ENCODE assay signal across 8 cellular contexts in genomic region chr13:29901714-29902631, GRCh38. TPM values are rescaled to one million over a fixed set of nuclear protein-coding genes. Genes with fewer than 3 reads are reported as not detected.
DNase-seq lines count a peak whose midpoint lies in the region; ATAC-seq, FAIRE-seq and TF ChIP-seq lines count a peak whose summit lies in the region.

No MANE protein-coding gene starts in this region.

- H3K9me3 Mint-ChIP-seq in activated T-helper 1 cell treated with anti-CD3 and anti-CD28 coated beads, Interleukin-12 subunit alpha, Interleukin-12 subunit beta, Interleukin-2, Interleukin-4 antibody, amounts not matched to agents 30 ng/mL and 10 ng/mL and 1 ng/mL, durations not matched to agents 14 hours and 24 hours and 36 hours, result no peaks in the 10 kb centered on the region
- no peaks in the 10 kb centered on the region for H3K9me3 Mint-ChIP-seq in immature natural killer cell

- FAIRE-seq in GM19239 (lab: Jason Lieb, UNC), result no peak

- H3K27me3 ChIP-seq in esophagus muscularis mucosa, result no peaks in the 10 kb centered on the region

- no peaks in the 10 kb centered on the region for H3K36me3 Mint-ChIP-seq in activated T-helper 1 cell treated with anti-CD3 and anti-CD28 coated beads, Interleukin-12 subunit alpha, Interleukin-12 subunit beta, Interleukin-2, Interleukin-4 antibody, amounts not matched to agents 30 ng/mL and 10 ng/mL and 1 ng/mL, durations not matched to agents 14 hours and 24 hours and 36 hours (ENCODE audit: low read depth)
- H3K36me3 Mint-ChIP-seq in immature natural killer cell, result no peaks in the 10 kb centered on the region

- H3K4me3 ChIP-seq in NB4 (ENCODE audit: low read depth, low read length), result no peak overlapping the region
- no peak overlapping the region for H3K4me3 ChIP-seq in esophagus muscularis mucosa

- H3K4me1 Mint-ChIP-seq in activated T-helper 1 cell treated with anti-CD3 and anti-CD28 coated beads, Interleukin-12 subunit alpha, Interleukin-12 subunit beta, Interleukin-2, Interleukin-4 antibody, amounts not matched to agents 30 ng/mL and 10 ng/mL and 1 ng/mL, durations not matched to agents 14 hours and 24 hours and 36 hours (ENCODE audit: low read depth), result peaks cover 27% of the 10 kb centered on the region
- peaks cover 38% of the 10 kb centered on the region in 2 donors for H3K4me1 Mint-ChIP-seq in immature natural killer cell

- peaks cover 23% of the 10 kb centered on the region for H3K27me3 Mint-ChIP-seq in activated T-helper 1 cell treated with anti-CD3 and anti-CD28 coated beads, Interleukin-12 subunit alpha, Interleukin-12 subunit beta, Interleukin-2, Interleukin-4 antibody, amounts not matched to agents 30 ng/mL and 10 ng/mL and 1 ng/mL, durations not matched to agents 14 hours and 24 hours and 36 hours (ENCODE audit: insufficient read depth)
- peaks cover 3 to 7% (median 5%) of the 10 kb centered on the region in 3 donors for H3K27me3 Mint-ChIP-seq in immature natural killer cell (ENCODE audit: low read depth in 3 of 3)

- no peak for TF ChIP-seq CTCF in NB4 (IDR thresholded peaks at IDR 0.05; ENCODE audit: low read depth, low read length)
- no peak for TF ChIP-seq CTCF in esophagus muscularis mucosa (IDR thresholded peaks at IDR 0.05)

- DNase-seq in Caki2 (ENCODE audit: low read depth) (peak; percentile 80), NB4 (ENCODE audit: low read depth) (peak; percentile 15), immature natural killer cell (peak; percentile 71 to 74 (median 72)), esophagus muscularis mucosa (ENCODE audit: extremely low spot score) (no peak), occipital lobe (lab: John Stamatoyannopoulos, UW) (no peak), GM19239 (ENCODE audit: insufficient read length, low spot score) (no peak)
- peak; percentile 43 for DNase-seq in activated T-helper 1 cell treated with anti-CD3 and anti-CD28 coated beads, Interleukin-12 subunit alpha, Interleukin-12 subunit beta, Interleukin-2, Interleukin-4 antibody, amounts not matched to agents 30 ng/mL and 10 ng/mL and 1 ng/mL, durations not matched to agents 14 hours and 24 hours and 36 hours (ENCODE audit: low spot score)

- no peak for ATAC-seq in GM19328 (IDR thresholded peaks at IDR 0.05; ENCODE audit: unreplicated experiment)

- H3K27ac ChIP-seq in esophagus muscularis mucosa (replicated peaks in 1 of 4), result no peak overlapping the region

- no peak for TF ChIP-seq EP300 in esophagus muscularis mucosa (IDR thresholded peaks at IDR 0.05)

- peak overlapping the region; percentile 79 for H3K4me3 Mint-ChIP-seq in activated T-helper 1 cell treated with anti-CD3 and anti-CD28 coated beads, Interleukin-12 subunit alpha, Interleukin-12 subunit beta, Interleukin-2, Interleukin-4 antibody, amounts not matched to agents 30 ng/mL and 10 ng/mL and 1 ng/mL, durations not matched to agents 14 hours and 24 hours and 36 hours
- peak overlapping the region; percentile 86 to 97 (median 95) for H3K4me3 Mint-ChIP-seq in immature natural killer cell

- no peaks in the 10 kb centered on the region for H3K36me3 ChIP-seq in esophagus muscularis mucosa

- no peaks in the 10 kb centered on the region for H3K9me3 ChIP-seq in esophagus muscularis mucosa

- peaks cover 5 to 27% (median 22%) of the 10 kb centered on the region in 4 donors for H3K4me1 ChIP-seq in esophagus muscularis mucosa

- peak overlapping the region; percentile 86 for H3K27ac Mint-ChIP-seq in activated T-helper 1 cell treated with anti-CD3 and anti-CD28 coated beads, Interleukin-12 subunit alpha, Interleukin-12 subunit beta, Interleukin-2, Interleukin-4 antibody, amounts not matched to agents 30 ng/mL and 10 ng/mL and 1 ng/mL, durations not matched to agents 14 hours and 24 hours and 36 hours
- peak overlapping the region; percentile 95 to 99 (median 98) for H3K27ac Mint-ChIP-seq in immature natural killer cell

- TF ChIP-seq POLR2A in NB4 (IDR thresholded peaks at IDR 0.05; ENCODE audit: extremely low read depth, insufficient read length), result no peak
- no peak for TF ChIP-seq POLR2A in esophagus muscularis mucosa (IDR thresholded peaks at IDR 0.05; ENCODE audit: low read depth)

- intact Hi-C loops in activated T-helper 1 cell treated with anti-CD3 and anti-CD28 coated beads, Interleukin-12 subunit alpha, Interleukin-12 subunit beta, Interleukin-2, Interleukin-4 antibody, amounts not matched to agents 30 ng/mL and 10 ng/mL and 1 ng/mL, durations not matched to agents 14 hours and 24 hours and 36 hours (cut with micrococcal nuclease), result loop anchor here (1.0 kb wide), 2 partner anchors 33 to 52 kb away; partner anchors contain the start of gene UBL3
- intact Hi-C loops in esophagus muscularis mucosa (cut with DNase I), result no loop called here

- in situ Hi-C loops in Caki2 (cut with HindIII; ENCODE audit: low pct_unique_long_range_greater_than_20kb, low sequenced_read_pairs), result no loop called here

- 58% methylated on average over 11 of the region's 11 CpGs for WGBS in esophagus muscularis mucosa

RNA-seq across cellular contexts. Expression of gene UBL3, which starts 51.6 kb away (rescaled TPM):
- 14.7 and 18.7 TPM in 2 replicates for total RNA-seq in Caki2 (2014; rRNA removed; shearing (Covaris generic); ENCODE audit: low replicate concordance)
- total RNA-seq in activated T-helper 1 cell treated with anti-CD3 and anti-CD28 coated beads, Interleukin-12 subunit alpha, Interleukin-12 subunit beta, Interleukin-2, Interleukin-4 antibody, amounts not matched to agents 30 ng/mL and 10 ng/mL and 1 ng/mL, durations not matched to agents 14 hours and 24 hours and 36 hours, result 10.9 and 12.8 TPM in 2 replicates
- polyA plus RNA-seq in immature natural killer cell, result 10 to 100 TPM; 22.9 to 32.5 (median 27.6) TPM
- total RNA-seq in esophagus muscularis mucosa (10 to 100 TPM; 30.2 to 44.5 (median 32.6) TPM), occipital lobe (75.5 TPM)

Comparison
In these comparisons a context has a peak if more than half of its experiments do, and no peak if none do; other contexts are left out.
1. DNase-seq: peak in Caki2 (single experiment), NB4 (single experiment), activated T-helper 1 cell treated with anti-CD3 and anti-CD28 coated beads, Interleukin-12 subunit alpha, Interleukin-12 subunit beta, Interleukin-2, Interleukin-4 antibody, amounts not matched to agents 30 ng/mL and 10 ng/mL and 1 ng/mL, durations not matched to agents 14 hours and 24 hours and 36 hours (single experiment) and immature natural killer cell (3 of 3); none in esophagus muscularis mucosa (single experiment), occipital lobe (single experiment) and GM19239 (single experiment).